Comparison of ENCODE assay signal across 25 cellular contexts in genomic region chr13:40342461-40342860, GRCh38.
"Had no signal": no experiment of that assay in that cellular context is flagged by ENCODE, and none has a peak within 500 bp of the region (broad histone marks: within the 10 kb centered on the region; RNA-seq: fewer than 3 reads in every experiment).

No MANE protein-coding gene starts in this region.

- H3K27ac Mint-ChIP-seq: memory B cell; stimulated activated effector memory CD8-positive, alpha-beta T cell treated with anti-CD3 and anti-CD28 coated beads, Interleukin-12 subunit alpha, Interleukin-12 subunit beta, amount 100 ng/mL, for 72 hours; stimulated activated naive CD8-positive, alpha-beta T cell treated with anti-CD3 and anti-CD28 coated beads, Interleukin-15, amount 100 ng/mL, for 72 hours had no signal

- H3K27ac ChIP-seq: ascending aorta, dorsolateral prefrontal cortex, heart right ventricle, ovary, prostate gland, right atrium auricular region, skin epidermis, suprapubic skin, tibial nerve, uterus, VCaP had no signal

- H3K4me1 ChIP-seq: ascending aorta, prostate gland, suprapubic skin, uterus had no signal

- H3K9me3 ChIP-seq: ascending aorta, heart right ventricle, ovary, prostate gland, right atrium auricular region, suprapubic skin, tibial nerve, uterus had no signal

- H3K27me3 ChIP-seq: ascending aorta, dorsolateral prefrontal cortex, heart right ventricle, ovary, right atrium auricular region, suprapubic skin, tibial nerve, uterus had no signal

- H3K4me1 Mint-ChIP-seq: stimulated activated effector memory CD8-positive, alpha-beta T cell treated with anti-CD3 and anti-CD28 coated beads, Interleukin-12 subunit alpha, Interleukin-12 subunit beta, amount 100 ng/mL, for 72 hours had no signal

- H3K4me3 ChIP-seq: ascending aorta, dorsolateral prefrontal cortex, heart right ventricle, ovary, prostate gland, right atrium auricular region, skin epidermis, suprapubic skin, tibial nerve, uterus had no signal

- H3K9me3 Mint-ChIP-seq: activated naive CD4-positive, alpha-beta T cell treated with anti-CD3 and anti-CD28 coated beads, Interleukin-2, amount 50 U/mL, for 72 hours; effector memory CD8-positive, alpha-beta T cell; memory B cell; stimulated activated effector memory CD8-positive, alpha-beta T cell treated with anti-CD3 and anti-CD28 coated beads, Interleukin-12 subunit alpha, Interleukin-12 subunit beta, amount 100 ng/mL, for 72 hours; stimulated activated naive CD8-positive, alpha-beta T cell treated with anti-CD3 and anti-CD28 coated beads, Interleukin-15, amount 100 ng/mL, for 72 hours had no signal

- DNase-seq: activated CD4-positive, alpha-beta T cell treated with anti-CD3 and anti-CD28 coated beads, Interleukin-2, amount 50 U/mL, for 1 hour; activated gamma-delta T cell treated with Interleukin-2 at 50 U/mL for 16 hours; activated T-cell treated with anti-CD3 and anti-CD28 coated beads, Interleukin-2, amount 50 U/mL, for 1 hour; central memory CD4-positive, alpha-beta T cell; dorsolateral prefrontal cortex; effector memory CD8-positive, alpha-beta T cell; heart right ventricle; islet precursor cell; left colon; ovary; stimulated activated CD4-positive, alpha-beta T cell treated with anti-CD3 and anti-CD28 coated beads, Interleukin-2, amount 100 ng/mL, for 24 hours; stimulated activated naive CD8-positive, alpha-beta T cell treated with anti-CD3 and anti-CD28 coated beads, Interleukin-15, amount 100 ng/mL, for 72 hours; uterus had no signal

- H3K27me3 Mint-ChIP-seq: stimulated activated naive CD8-positive, alpha-beta T cell treated with anti-CD3 and anti-CD28 coated beads, Interleukin-15, amount 100 ng/mL, for 72 hours had no signal

- H3K36me3 Mint-ChIP-seq: activated naive CD4-positive, alpha-beta T cell treated with anti-CD3 and anti-CD28 coated beads, Interleukin-2, amount 50 U/mL, for 72 hours; memory B cell; stimulated activated effector memory CD8-positive, alpha-beta T cell treated with anti-CD3 and anti-CD28 coated beads, Interleukin-12 subunit alpha, Interleukin-12 subunit beta, amount 100 ng/mL, for 72 hours had no signal

- ATAC-seq: activated CD4-positive, CD25-positive, alpha-beta regulatory T cell treated with anti-CD3 and anti-CD28 coated beads, Interleukin-2, amount 50 U/mL, for 24 hours; activated naive CD4-positive, alpha-beta T cell treated with anti-CD3 and anti-CD28 coated beads, Interleukin-2, amount 50 U/mL, for 72 hours; effector memory CD8-positive, alpha-beta T cell; esophagus mucosa; heart right ventricle; left colon; stimulated activated effector memory CD8-positive, alpha-beta T cell treated with anti-CD3 and anti-CD28 coated beads, Interleukin-12 subunit alpha, Interleukin-12 subunit beta, amount 100 ng/mL, for 72 hours; stimulated activated naive CD8-positive, alpha-beta T cell treated with anti-CD3 and anti-CD28 coated beads, Interleukin-15, amount 100 ng/mL, for 72 hours had no signal

- H3K36me3 ChIP-seq: ascending aorta, heart right ventricle, ovary, prostate gland, right atrium auricular region, suprapubic skin, tibial nerve, uterus had no signal

- H3K4me3 Mint-ChIP-seq: effector memory CD8-positive, alpha-beta T cell; memory B cell; stimulated activated effector memory CD8-positive, alpha-beta T cell treated with anti-CD3 and anti-CD28 coated beads, Interleukin-12 subunit alpha, Interleukin-12 subunit beta, amount 100 ng/mL, for 72 hours; stimulated activated naive CD8-positive, alpha-beta T cell treated with anti-CD3 and anti-CD28 coated beads, Interleukin-15, amount 100 ng/mL, for 72 hours had no signal
